In genomic region chr19:42326969-42327368, GRCh38 we compare ENCODE assay signal across 1 cellular context.
TF ChIP-seq lines count a peak whose summit lies in the region.

No MANE protein-coding gene starts in this region.

TF ChIP-seq in H1, 55 proteins besides CTCF, POLR2A, EP300 and RAD21:
- TF ChIP-seq CBX5 (IDR thresholded peaks at IDR 0.05; ENCODE audit: low read depth, low read length) (no peak), JUND (IDR thresholded peaks at IDR 0.05; ENCODE audit: low read length) (no peak), ASH2L (IDR thresholded peaks at IDR 0.05; ENCODE audit: low read length) (no peak), YY1 (IDR thresholded peaks at IDR 0.05; ENCODE audit: low read depth, low read length) (no peak), MAX (IDR thresholded peaks at IDR 0.05) (no peak), POU5F1 (IDR thresholded peaks at IDR 0.05; ENCODE audit: low read depth, low read length) (no peak), BACH1 (IDR thresholded peaks at IDR 0.05; ENCODE audit: low read length) (no peak), RFX5 (IDR thresholded peaks at IDR 0.05; ENCODE audit: borderline replicate concordance, low read depth, low read length) (no peak), USF2 (IDR thresholded peaks at IDR 0.05; ENCODE audit: low read length) (no peak), CBX8 (IDR thresholded peaks at IDR 0.05; ENCODE audit: borderline replicate concordance, low read depth, low read length) (no peak), KDM4A (IDR thresholded peaks at IDR 0.05; ENCODE audit: low read depth, low read length, severe bottlenecking) (no peak), SP4 (IDR thresholded peaks at IDR 0.05; ENCODE audit: low read length) (no peak), E2F6 (IDR thresholded peaks at IDR 0.05) (no peak), MAFK (IDR thresholded peaks at IDR 0.05; ENCODE audit: low read depth, low read length) (no peak), ATF2 (IDR thresholded peaks at IDR 0.05; ENCODE audit: low read length) (no peak), SUZ12 (IDR thresholded peaks at IDR 0.05; ENCODE audit: low read length) (no peak), SIX5 (IDR thresholded peaks at IDR 0.05; ENCODE audit: low read depth, low read length) (no peak), ZNF274 (IDR thresholded peaks at IDR 0.05; ENCODE audit: borderline replicate concordance, extremely low read depth, low read length) (no peak)
